ENCODE assay signal across 1 cellular context in genomic region chr19:38149597-38149996, GRCh38.
TF ChIP-seq lines count a peak whose summit lies in the region.

No MANE protein-coding gene starts in this region.

TF ChIP-seq in WTC11, 78 proteins besides CTCF, POLR2A, EP300 and RAD21 (continued from another document):
- TF ChIP-seq, protein P1, sequence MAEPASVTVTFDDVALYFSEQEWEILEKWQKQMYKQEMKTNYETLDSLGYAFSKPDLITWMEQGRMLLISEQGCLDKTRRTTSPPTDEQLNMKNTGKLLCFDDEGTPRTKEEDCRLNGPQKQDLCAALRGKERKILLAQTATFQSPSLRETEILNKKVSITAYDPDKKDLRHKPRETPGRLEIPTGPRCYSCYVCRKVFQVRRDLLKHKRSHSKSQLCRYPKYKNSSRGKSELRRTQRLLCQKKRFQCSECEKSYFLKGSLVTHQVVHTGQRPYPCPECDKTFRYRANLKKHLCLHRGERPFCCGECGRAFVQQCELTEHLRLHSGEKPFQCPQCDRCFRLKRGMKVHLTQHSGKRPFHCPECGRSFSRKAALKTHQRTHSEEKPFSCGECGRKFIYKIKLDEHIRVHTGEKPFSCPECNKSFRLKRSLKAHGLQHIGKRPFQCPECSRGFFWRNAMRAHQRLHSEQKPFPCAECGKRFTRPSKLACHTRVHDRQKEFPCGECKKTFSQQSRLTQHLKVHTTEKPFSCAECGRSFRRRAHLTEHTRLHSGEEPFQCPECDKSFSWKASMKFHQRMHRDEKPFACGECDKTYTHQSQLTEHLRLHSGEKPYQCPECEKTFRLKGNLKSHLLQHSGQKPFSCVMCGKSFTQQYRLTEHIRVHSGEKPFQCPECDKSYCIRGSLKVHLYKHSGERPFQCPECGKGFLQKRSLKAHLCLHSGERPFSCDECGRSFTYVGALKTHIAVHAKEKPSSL (CRISPR knock-in tag; conservative IDR thresholded peaks at IDR 0.05), result no peak
- TF ChIP-seq ZNF232 (CRISPR knock-in tag; IDR thresholded peaks at IDR 0.05) (no peak), ZNF219 (CRISPR knock-in tag; IDR thresholded peaks at IDR 0.05; ENCODE audit: borderline replicate concordance) (no peak)
TF ChIP-seq in WTC11: peak in this region for 1.
